ENCODE assay signal across 18 cellular contexts in the genomic region with DNA sequence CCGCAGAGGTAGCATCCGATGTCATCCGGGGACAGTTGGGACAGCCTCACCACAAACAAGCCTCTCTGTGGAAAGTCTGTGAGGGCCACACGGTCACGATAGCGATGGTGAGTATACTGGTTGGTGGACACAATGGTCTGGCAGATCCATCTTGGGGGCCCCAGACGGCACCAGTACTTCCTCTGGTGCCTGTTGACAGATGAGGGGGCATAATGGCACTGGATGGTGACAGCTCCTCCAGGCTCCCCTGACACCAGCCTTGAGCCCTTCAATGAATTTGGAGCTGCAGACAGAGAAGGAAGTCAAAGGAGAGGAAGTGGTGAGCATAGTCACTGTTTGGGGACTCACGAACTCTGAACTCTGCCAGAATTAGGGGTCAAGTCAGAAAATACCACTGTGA. TPM values are rescaled to one million over a fixed set of nuclear protein-coding genes. Genes with fewer than 3 reads are reported as not detected.
A peak's percentile ranks its signal among the peaks of the same experiment; 100 is the strongest.
DNase-seq lines count a peak whose midpoint lies in the region; ATAC-seq and TF ChIP-seq lines count a peak whose summit lies in the region.
"Had no signal": no experiment of that assay in that cellular context is flagged by ENCODE, and none has a peak within 500 bp of the region (broad histone marks: within the 10 kb centered on the region; RNA-seq: fewer than 3 reads in every experiment).

No MANE protein-coding gene starts in this region.

- H3K4me1 ChIP-seq in rectal smooth muscle tissue (ENCODE audit: control insufficient read depth, insufficient read depth, low read length), result no peaks in the 10 kb centered on the region

- H3K4me1 Mint-ChIP-seq in activated CD8-positive, alpha-beta memory T cell treated with anti-CD3 and anti-CD28 coated beads, Interleukin-2, amount 10 ng/mL, durations not matched to agents 7 days and 5 days, result peaks cover 30% of the 10 kb centered on the region

- no peaks in the 10 kb centered on the region for H3K36me3 Mint-ChIP-seq in activated CD8-positive, alpha-beta memory T cell treated with anti-CD3 and anti-CD28 coated beads, Interleukin-2, amount 10 ng/mL, durations not matched to agents 7 days and 5 days

- CTCF ChIA-PET in activated CD8-positive, alpha-beta memory T cell treated with anti-CD3 and anti-CD28 coated beads, Interleukin-2, amount 10 ng/mL, durations not matched to agents 7 days and 5 days (lab: Charles Lee), result interaction anchor here (0.7 to 1.8 kb wide), 4 partner anchors 16 to 50 kb away, joined by 3 to 8 read pairs (median 6); no protein-coding TSS in a partner anchor

- H3K27ac ChIP-seq in rectal smooth muscle tissue (ENCODE audit: low read depth, low read length), result no peak overlapping the region
- H3K27ac ChIP-seq: coronary artery, WERI-Rb-1 had no signal

- no peaks in the 10 kb centered on the region for H3K36me3 ChIP-seq in rectal smooth muscle tissue (ENCODE audit: control insufficient read depth, insufficient read depth, low read length)
- H3K36me3 ChIP-seq: Peyer's patch, WERI-Rb-1 had no signal

- no peak overlapping the region for H3K9ac ChIP-seq in rectal smooth muscle tissue (ENCODE audit: low read length)

- H3K9me3 Mint-ChIP-seq in activated CD8-positive, alpha-beta memory T cell treated with anti-CD3 and anti-CD28 coated beads, Interleukin-2, amount 10 ng/mL, durations not matched to agents 7 days and 5 days (ENCODE audit: low read depth), result no peaks in the 10 kb centered on the region
- H3K9me3 Mint-ChIP-seq: stimulated activated naive CD8-positive, alpha-beta T cell treated with anti-CD3 and anti-CD28 coated beads, Interleukin-15, Interleukin-2, amounts not matched to agents 100 ng/mL and 50 ng/mL, for 24 hours had no signal

- peak; percentile 46 for DNase-seq in activated CD8-positive, alpha-beta memory T cell treated with anti-CD3 and anti-CD28 coated beads, Interleukin-2, amount 10 ng/mL, durations not matched to agents 7 days and 5 days
- DNase-seq in activated CD8-positive, alpha-beta memory T cell treated with anti-CD3 and anti-CD28 coated beads for 24 hours, result no peak
- DNase-seq in KG1 (lab: John Stamatoyannopoulos, UW), result peak; percentile 29
- DNase-seq in UCSD-AML1 (lab: John Stamatoyannopoulos, UW; ENCODE audit: unreplicated experiment), result peak; percentile 55
- DNase-seq in NCI-H82 treated with DMSO at 0.1 percent for 48 hours (lab: John Stamatoyannopoulos, UW; ENCODE audit: unreplicated experiment), result no peak
- DNase-seq: NCI-H1092, Peyer's patch, SW 1271, WERI-Rb-1 had no signal

- H3K27me3 Mint-ChIP-seq in activated CD8-positive, alpha-beta memory T cell treated with anti-CD3 and anti-CD28 coated beads, Interleukin-2, amount 10 ng/mL, durations not matched to agents 7 days and 5 days, result peaks cover 6% of the 10 kb centered on the region
- H3K27me3 Mint-ChIP-seq: stimulated activated naive CD8-positive, alpha-beta T cell treated with anti-CD3 and anti-CD28 coated beads, Interleukin-15, Interleukin-2, amounts not matched to agents 100 ng/mL and 50 ng/mL, for 24 hours had no signal

- peak overlapping the region; percentile 19 for H3K4me3 ChIP-seq in rectal smooth muscle tissue (ENCODE audit: low read length)
- H3K4me3 ChIP-seq: coronary artery, Peyer's patch had no signal

- H3K27ac Mint-ChIP-seq in activated CD8-positive, alpha-beta memory T cell treated with anti-CD3 and anti-CD28 coated beads, Interleukin-2, amount 10 ng/mL, durations not matched to agents 7 days and 5 days, result peak overlapping the region; percentile 68
- H3K27ac Mint-ChIP-seq: stimulated activated naive CD8-positive, alpha-beta T cell treated with anti-CD3 and anti-CD28 coated beads, Interleukin-15, Interleukin-2, amounts not matched to agents 100 ng/mL and 50 ng/mL, for 24 hours had no signal

- no peak overlapping the region for H3K4me3 Mint-ChIP-seq in activated CD8-positive, alpha-beta memory T cell treated with anti-CD3 and anti-CD28 coated beads, Interleukin-2, amount 10 ng/mL, durations not matched to agents 7 days and 5 days
- H3K4me3 Mint-ChIP-seq: stimulated activated naive CD8-positive, alpha-beta T cell treated with anti-CD3 and anti-CD28 coated beads, Interleukin-15, Interleukin-2, amounts not matched to agents 100 ng/mL and 50 ng/mL, for 24 hours had no signal

- ATAC-seq in activated CD8-positive, alpha-beta memory T cell treated with anti-CD3 and anti-CD28 coated beads, Interleukin-2, amount 10 ng/mL, durations not matched to agents 7 days and 5 days, result peak; percentile 66
- no peak for ATAC-seq in SK-N-SH treated with all-trans-retinoic acid at 6 μM for 48 hours
- no peak for ATAC-seq in GM18519 (IDR thresholded peaks at IDR 0.05; ENCODE audit: low FRiP score, unreplicated experiment)

- H3K27me3 ChIP-seq in rectal smooth muscle tissue (ENCODE audit: control insufficient read depth, insufficient read depth, low read length), result no peaks in the 10 kb centered on the region
- H3K27me3 ChIP-seq: Peyer's patch had no signal

TF ChIP-seq in SK-N-SH treated with all-trans-retinoic acid at 6 μM for 48 hours, 23 proteins besides CTCF, POLR2A, EP300 and RAD21:
- TF ChIP-seq ZNF70 (CRISPR knock-in tag; IDR thresholded peaks at IDR 0.05) (no peak), GLIS3 (CRISPR knock-in tag; IDR thresholded peaks at IDR 0.05) (no peak), BACH2 (CRISPR knock-in tag; IDR thresholded peaks at IDR 0.05; ENCODE audit: borderline replicate concordance) (no peak), ARNTL (CRISPR knock-in tag; IDR thresholded peaks at IDR 0.05; ENCODE audit: borderline replicate concordance, low read depth) (no peak), TCF4 (CRISPR knock-in tag; IDR thresholded peaks at IDR 0.05; ENCODE audit: borderline replicate concordance) (no peak), ZNF565 (CRISPR knock-in tag; conservative IDR thresholded peaks at IDR 0.05; ENCODE audit: low read depth) (no peak), ZFP30 (CRISPR knock-in tag; IDR thresholded peaks at IDR 0.05) (no peak)
- TF ChIP-seq, protein P1, sequence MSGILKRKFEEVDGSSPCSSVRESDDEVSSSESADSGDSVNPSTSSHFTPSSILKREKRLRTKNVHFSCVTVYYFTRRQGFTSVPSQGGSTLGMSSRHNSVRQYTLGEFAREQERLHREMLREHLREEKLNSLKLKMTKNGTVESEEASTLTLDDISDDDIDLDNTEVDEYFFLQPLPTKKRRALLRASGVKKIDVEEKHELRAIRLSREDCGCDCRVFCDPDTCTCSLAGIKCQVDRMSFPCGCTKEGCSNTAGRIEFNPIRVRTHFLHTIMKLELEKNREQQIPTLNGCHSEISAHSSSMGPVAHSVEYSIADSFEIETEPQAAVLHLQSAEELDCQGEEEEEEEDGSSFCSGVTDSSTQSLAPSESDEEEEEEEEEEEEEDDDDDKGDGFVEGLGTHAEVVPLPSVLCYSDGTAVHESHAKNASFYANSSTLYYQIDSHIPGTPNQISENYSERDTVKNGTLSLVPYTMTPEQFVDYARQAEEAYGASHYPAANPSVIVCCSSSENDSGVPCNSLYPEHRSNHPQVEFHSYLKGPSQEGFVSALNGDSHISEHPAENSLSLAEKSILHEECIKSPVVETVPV (CRISPR knock-in tag; IDR thresholded peaks at IDR 0.05), result no peak
- TF ChIP-seq, protein P2, sequence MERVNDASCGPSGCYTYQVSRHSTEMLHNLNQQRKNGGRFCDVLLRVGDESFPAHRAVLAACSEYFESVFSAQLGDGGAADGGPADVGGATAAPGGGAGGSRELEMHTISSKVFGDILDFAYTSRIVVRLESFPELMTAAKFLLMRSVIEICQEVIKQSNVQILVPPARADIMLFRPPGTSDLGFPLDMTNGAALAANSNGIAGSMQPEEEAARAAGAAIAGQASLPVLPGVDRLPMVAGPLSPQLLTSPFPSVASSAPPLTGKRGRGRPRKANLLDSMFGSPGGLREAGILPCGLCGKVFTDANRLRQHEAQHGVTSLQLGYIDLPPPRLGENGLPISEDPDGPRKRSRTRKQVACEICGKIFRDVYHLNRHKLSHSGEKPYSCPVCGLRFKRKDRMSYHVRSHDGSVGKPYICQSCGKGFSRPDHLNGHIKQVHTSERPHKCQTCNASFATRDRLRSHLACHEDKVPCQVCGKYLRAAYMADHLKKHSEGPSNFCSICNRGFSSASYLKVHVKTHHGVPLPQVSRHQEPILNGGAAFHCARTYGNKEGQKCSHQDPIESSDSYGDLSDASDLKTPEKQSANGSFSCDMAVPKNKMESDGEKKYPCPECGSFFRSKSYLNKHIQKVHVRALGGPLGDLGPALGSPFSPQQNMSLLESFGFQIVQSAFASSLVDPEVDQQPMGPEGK (CRISPR knock-in tag; IDR thresholded peaks at IDR 0.05; ENCODE audit: borderline replicate concordance), result no peak
- TF ChIP-seq, protein P3, sequence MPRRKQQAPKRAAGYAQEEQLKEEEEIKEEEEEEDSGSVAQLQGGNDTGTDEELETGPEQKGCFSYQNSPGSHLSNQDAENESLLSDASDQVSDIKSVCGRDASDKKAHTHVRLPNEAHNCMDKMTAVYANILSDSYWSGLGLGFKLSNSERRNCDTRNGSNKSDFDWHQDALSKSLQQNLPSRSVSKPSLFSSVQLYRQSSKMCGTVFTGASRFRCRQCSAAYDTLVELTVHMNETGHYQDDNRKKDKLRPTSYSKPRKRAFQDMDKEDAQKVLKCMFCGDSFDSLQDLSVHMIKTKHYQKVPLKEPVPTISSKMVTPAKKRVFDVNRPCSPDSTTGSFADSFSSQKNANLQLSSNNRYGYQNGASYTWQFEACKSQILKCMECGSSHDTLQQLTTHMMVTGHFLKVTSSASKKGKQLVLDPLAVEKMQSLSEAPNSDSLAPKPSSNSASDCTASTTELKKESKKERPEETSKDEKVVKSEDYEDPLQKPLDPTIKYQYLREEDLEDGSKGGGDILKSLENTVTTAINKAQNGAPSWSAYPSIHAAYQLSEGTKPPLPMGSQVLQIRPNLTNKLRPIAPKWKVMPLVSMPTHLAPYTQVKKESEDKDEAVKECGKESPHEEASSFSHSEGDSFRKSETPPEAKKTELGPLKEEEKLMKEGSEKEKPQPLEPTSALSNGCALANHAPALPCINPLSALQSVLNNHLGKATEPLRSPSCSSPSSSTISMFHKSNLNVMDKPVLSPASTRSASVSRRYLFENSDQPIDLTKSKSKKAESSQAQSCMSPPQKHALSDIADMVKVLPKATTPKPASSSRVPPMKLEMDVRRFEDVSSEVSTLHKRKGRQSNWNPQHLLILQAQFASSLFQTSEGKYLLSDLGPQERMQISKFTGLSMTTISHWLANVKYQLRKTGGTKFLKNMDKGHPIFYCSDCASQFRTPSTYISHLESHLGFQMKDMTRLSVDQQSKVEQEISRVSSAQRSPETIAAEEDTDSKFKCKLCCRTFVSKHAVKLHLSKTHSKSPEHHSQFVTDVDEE (CRISPR knock-in tag; IDR thresholded peaks at IDR 0.05), result no peak

RNA-seq across cellular contexts. Expression of a gene that starts 8.0 kb away (rescaled TPM):
- not detected for total RNA-seq in activated CD8-positive, alpha-beta memory T cell treated with anti-CD3 and anti-CD28 coated beads, Interleukin-2, amount 10 ng/mL, durations not matched to agents 7 days and 5 days
- total RNA-seq: endothelial cell of umbilical vein, fibroblast of villous mesenchyme, mononuclear cell, ureter had no signal

RNA-seq across cellular contexts. Expression of a gene that starts 16.0 kb away (rescaled TPM):
- under 1 TPM; 0.06 to 0.07 TPM for total RNA-seq in activated CD8-positive, alpha-beta memory T cell treated with anti-CD3 and anti-CD28 coated beads, Interleukin-2, amount 10 ng/mL, durations not matched to agents 7 days and 5 days
- total RNA-seq: endothelial cell of umbilical vein, fibroblast of villous mesenchyme, mononuclear cell had no signal

RNA-seq across cellular contexts. Expression of a gene that starts 40.5 kb away (rescaled TPM):
- total RNA-seq in activated CD8-positive, alpha-beta memory T cell treated with anti-CD3 and anti-CD28 coated beads, Interleukin-2, amount 10 ng/mL, durations not matched to agents 7 days and 5 days, result 10 to 100 TPM; 33.0 to 37.2 TPM
- total RNA-seq: endothelial cell of umbilical vein had no signal

Comparison
In these comparisons a context has a peak if more than half of its experiments do, and no peak if none do; other contexts are left out.
1. DNase-seq: peak in activated CD8-positive, alpha-beta memory T cell treated with anti-CD3 and anti-CD28 coated beads, Interleukin-2, amount 10 ng/mL, durations not matched to agents 7 days and 5 days (single experiment), KG1 (single experiment) and UCSD-AML1 (single experiment); none in activated CD8-positive, alpha-beta memory T cell treated with anti-CD3 and anti-CD28 coated beads for 24 hours (single experiment) and NCI-H82 treated with DMSO at 0.1 percent for 48 hours (single experiment).